ENCODE assay signal across 34 cellular contexts in the genomic region with DNA sequence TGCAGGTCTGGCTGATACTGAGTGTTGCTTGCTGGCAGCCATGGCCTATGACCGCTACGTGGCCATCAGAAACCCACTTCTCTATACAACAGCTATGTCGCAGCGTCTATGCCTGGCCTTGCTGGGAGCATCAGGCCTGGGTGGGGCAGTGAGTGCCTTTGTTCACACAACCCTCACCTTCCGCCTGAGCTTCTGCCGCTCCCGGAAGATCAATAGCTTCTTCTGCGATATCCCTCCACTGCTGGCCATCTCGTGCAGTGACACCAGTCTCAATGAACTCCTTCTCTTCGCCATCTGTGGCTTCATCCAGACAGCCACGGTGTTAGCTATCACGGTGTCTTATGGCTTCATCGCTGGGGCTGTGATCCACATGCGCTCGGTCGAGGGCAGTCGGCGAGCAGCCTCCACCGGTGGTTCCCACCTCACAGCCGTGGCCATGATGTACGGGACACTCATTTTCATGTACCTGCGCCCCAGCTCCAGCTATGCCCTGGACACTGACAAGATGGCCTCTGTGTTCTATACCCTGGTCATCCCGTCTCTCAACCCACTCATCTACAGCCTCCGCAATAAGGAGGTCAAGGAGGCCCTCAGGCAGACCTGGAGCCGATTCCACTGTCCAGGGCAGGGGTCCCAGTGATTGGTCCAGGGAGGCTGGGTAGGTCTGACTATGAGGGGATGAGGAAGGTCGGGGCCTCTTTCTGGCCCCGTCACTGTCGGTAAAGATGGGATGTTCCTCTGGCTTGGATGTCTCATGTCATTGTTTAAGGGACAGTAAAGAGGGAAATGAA. TPM values are rescaled to one million over a fixed set of nuclear protein-coding genes. Genes with fewer than 3 reads are reported as not detected.
"Had no signal": no experiment of that assay in that cellular context is flagged by ENCODE, and none has a peak within 500 bp of the region (broad histone marks: within the 10 kb centered on the region; RNA-seq: fewer than 3 reads in every experiment).

No MANE protein-coding gene starts in this region.

- H3K36me3 ChIP-seq: esophagus muscularis mucosa, gastrocnemius medialis, heart right ventricle had no signal

- H3K9me3 Mint-ChIP-seq: activated CD4-positive, alpha-beta memory T cell treated with anti-CD3 and anti-CD28 coated beads for 36 hours; activated T-cell treated with anti-CD3 and anti-CD28 coated beads, Interleukin-2, amount 50 U/mL, for 4 hours; activated T-helper 17 cell treated with anti-CD3 and anti-CD28 coated beads, Interleukin-2, amount 50 U/mL, for 72 hours; effector memory CD8-positive, alpha-beta T cell had no signal

- H3K27me3 ChIP-seq: body of pancreas, esophagus muscularis mucosa, foreskin keratinocyte, gastrocnemius medialis, heart right ventricle, hepatocyte had no signal

- H3K4me1 ChIP-seq: body of pancreas, esophagus muscularis mucosa, foreskin keratinocyte, gastrocnemius medialis, heart right ventricle had no signal

- H2AFZ ChIP-seq: hepatocyte had no signal

- H3K27me3 Mint-ChIP-seq: activated CD4-positive, alpha-beta memory T cell treated with anti-CD3 and anti-CD28 coated beads for 36 hours; activated naive CD8-positive, alpha-beta T cell; effector memory CD8-positive, alpha-beta T cell; T-helper 17 cell had no signal

- H3K79me2 ChIP-seq: hepatocyte had no signal

- H3K4me3 Mint-ChIP-seq: activated CD4-positive, alpha-beta memory T cell treated with anti-CD3 and anti-CD28 coated beads for 36 hours; activated CD8-positive, alpha-beta T cell treated with anti-CD3 and anti-CD28 coated beads, Interleukin-2, amount 10 ng/mL, durations not matched to agents 7 days and 5 days; activated naive CD8-positive, alpha-beta T cell; activated T-cell treated with anti-CD3 and anti-CD28 coated beads, Interleukin-2, amount 50 U/mL, for 4 hours; activated T-helper 17 cell treated with anti-CD3 and anti-CD28 coated beads, Interleukin-2, amount 50 U/mL, for 72 hours; effector memory CD8-positive, alpha-beta T cell; T-helper 17 cell had no signal

- H3K4me1 Mint-ChIP-seq: activated T-helper 17 cell treated with anti-CD3 and anti-CD28 coated beads, Interleukin-2, amount 50 U/mL, for 72 hours had no signal

- FAIRE-seq: colon had no signal

- H3K9me3 ChIP-seq: body of pancreas, esophagus muscularis mucosa, gastrocnemius medialis, heart right ventricle had no signal

- DNase-seq: activated CD4-positive, alpha-beta memory T cell treated with anti-CD3 and anti-CD28 coated beads for 36 hours; activated CD4-positive, alpha-beta T cell treated with anti-CD3 and anti-CD28 coated beads for 1 hour; activated CD4-positive, alpha-beta T cell treated with anti-CD3 and anti-CD28 coated beads for 4 hours; activated CD4-positive, alpha-beta T cell treated with anti-CD3 and anti-CD28 coated beads, Interleukin-2, amount 50 U/mL, for 1 hour; activated CD4-positive, CD25-positive, alpha-beta regulatory T cell; activated CD8-positive, alpha-beta T cell treated with anti-CD3 and anti-CD28 coated beads, Interleukin-2, amount 10 ng/mL, durations not matched to agents 7 days and 5 days; activated effector memory CD4-positive, alpha-beta T cell treated with Interleukin-2 at 50 U/mL for 16 hours; activated gamma-delta T cell treated with Interleukin-2 at 50 U/mL for 16 hours; activated naive CD4-positive, alpha-beta T cell treated with anti-CD3 and anti-CD28 coated beads, Interleukin-2, amount 50 U/mL, for 16 hours; activated naive CD4-positive, alpha-beta T cell treated with Interleukin-2 at 50 U/mL for 16 hours; activated T-cell treated with anti-CD3 and anti-CD28 coated beads, Interleukin-2, amount 50 U/mL, for 4 hours; amniotic stem cell; anterior cingulate cortex; body of pancreas; caudate nucleus; cortex of kidney; dermis blood vessel endothelial cell; effector CD4-positive, alpha-beta T cell; effector memory CD8-positive, alpha-beta T cell; erythroblast; foreskin keratinocyte; gastrocnemius medialis; glutamatergic neuron; heart right ventricle; T-helper 1 cell; T-helper 17 cell had no signal

- H3K36me3 Mint-ChIP-seq: activated CD4-positive, alpha-beta memory T cell treated with anti-CD3 and anti-CD28 coated beads for 36 hours had no signal

- H3K27ac ChIP-seq: body of pancreas, esophagus muscularis mucosa, foreskin keratinocyte, gastrocnemius medialis, heart right ventricle, hepatocyte had no signal

- ATAC-seq: activated CD8-positive, alpha-beta T cell treated with anti-CD3 and anti-CD28 coated beads, Interleukin-2, amount 10 ng/mL, durations not matched to agents 7 days and 5 days; activated T-cell treated with anti-CD3 and anti-CD28 coated beads, Interleukin-2, amount 50 U/mL, for 4 hours; activated T-helper 17 cell treated with anti-CD3 and anti-CD28 coated beads, Interleukin-2, amount 50 U/mL, for 72 hours; body of pancreas; effector memory CD8-positive, alpha-beta T cell; foreskin keratinocyte; gastrocnemius medialis; heart right ventricle; T-helper 17 cell had no signal

- H3K4me2 ChIP-seq: hepatocyte had no signal

- H3K27ac Mint-ChIP-seq: activated CD4-positive, alpha-beta memory T cell treated with anti-CD3 and anti-CD28 coated beads for 36 hours; activated CD8-positive, alpha-beta T cell treated with anti-CD3 and anti-CD28 coated beads, Interleukin-2, amount 10 ng/mL, durations not matched to agents 7 days and 5 days; activated naive CD8-positive, alpha-beta T cell; activated T-helper 17 cell treated with anti-CD3 and anti-CD28 coated beads, Interleukin-2, amount 50 U/mL, for 72 hours; effector memory CD8-positive, alpha-beta T cell; T-helper 17 cell had no signal

- H3K4me3 ChIP-seq: body of pancreas, esophagus muscularis mucosa, gastrocnemius medialis, heart right ventricle, hepatocyte had no signal

RNA-seq across cellular contexts. Expression of a gene that starts 0.7 kb away (rescaled TPM):
- total RNA-seq: activated CD4-positive, alpha-beta memory T cell treated with anti-CD3 and anti-CD28 coated beads for 36 hours; activated CD8-positive, alpha-beta memory T cell treated with anti-CD3 and anti-CD28 coated beads for 36 hours; activated CD8-positive, alpha-beta T cell treated with anti-CD3 and anti-CD28 coated beads, Interleukin-2, amount 10 ng/mL, durations not matched to agents 7 days and 5 days; activated T-cell treated with anti-CD3 and anti-CD28 coated beads, Interleukin-2, amount 50 U/mL, for 4 hours; activated T-helper 17 cell treated with anti-CD3 and anti-CD28 coated beads, Interleukin-2, amount 50 U/mL, for 72 hours; body of pancreas; chondrocyte; dermis blood vessel endothelial cell; esophagus muscularis mucosa; foreskin keratinocyte; gastrocnemius medialis; heart right ventricle; hepatocyte; T-helper 17 cell had no signal
- polyA plus RNA-seq: foreskin keratinocyte, heart right ventricle, hepatocyte had no signal

RNA-seq across cellular contexts. Expression of a gene that starts 10.5 kb away (rescaled TPM):
- total RNA-seq: activated CD4-positive, alpha-beta memory T cell treated with anti-CD3 and anti-CD28 coated beads for 36 hours; activated CD8-positive, alpha-beta memory T cell treated with anti-CD3 and anti-CD28 coated beads for 36 hours; activated CD8-positive, alpha-beta T cell treated with anti-CD3 and anti-CD28 coated beads, Interleukin-2, amount 10 ng/mL, durations not matched to agents 7 days and 5 days; activated T-cell treated with anti-CD3 and anti-CD28 coated beads, Interleukin-2, amount 50 U/mL, for 4 hours; activated T-helper 17 cell treated with anti-CD3 and anti-CD28 coated beads, Interleukin-2, amount 50 U/mL, for 72 hours; body of pancreas; chondrocyte; dermis blood vessel endothelial cell; esophagus muscularis mucosa; foreskin keratinocyte; gastrocnemius medialis; heart right ventricle; hepatocyte; T-helper 17 cell had no signal
- polyA plus RNA-seq: adipose tissue, foreskin keratinocyte, heart right ventricle, hepatocyte had no signal

RNA-seq across cellular contexts. Expression of a gene that starts 47.3 kb away (rescaled TPM):
- total RNA-seq: activated CD4-positive, alpha-beta memory T cell treated with anti-CD3 and anti-CD28 coated beads for 36 hours; activated CD8-positive, alpha-beta memory T cell treated with anti-CD3 and anti-CD28 coated beads for 36 hours; activated CD8-positive, alpha-beta T cell treated with anti-CD3 and anti-CD28 coated beads, Interleukin-2, amount 10 ng/mL, durations not matched to agents 7 days and 5 days; activated T-cell treated with anti-CD3 and anti-CD28 coated beads, Interleukin-2, amount 50 U/mL, for 4 hours; activated T-helper 17 cell treated with anti-CD3 and anti-CD28 coated beads, Interleukin-2, amount 50 U/mL, for 72 hours; body of pancreas; chondrocyte; dermis blood vessel endothelial cell; esophagus muscularis mucosa; foreskin keratinocyte; gastrocnemius medialis; heart right ventricle; hepatocyte; T-helper 17 cell had no signal
- polyA plus RNA-seq: adipose tissue, foreskin keratinocyte, heart right ventricle, hepatocyte had no signal
